16 cellular contexts compared by ENCODE assay signal in genomic region chr19:32998722-32999121, GRCh38.
"Had no signal": no experiment of that assay in that cellular context is flagged by ENCODE, and none has a peak within 500 bp of the region (broad histone marks: within the 10 kb centered on the region; RNA-seq: fewer than 3 reads in every experiment).

No MANE protein-coding gene starts in this region.

- H3K4me1 Mint-ChIP-seq: neural crest cell had no signal

- H3K9me3 Mint-ChIP-seq: endodermal cell; natural killer cell; neural crest cell; stimulated activated naive B cell treated with anti-CD40 and anti-IgM and Interleukin-4, amounts not matched to agents 10 μg/mL and 1 μg/mL and 100 μg/mL, for 72 hours had no signal

- DNase-seq: effector CD4-positive, alpha-beta T cell; endodermal cell; foreskin melanocyte; heart left ventricle; hippocampal formation; left colon; natural killer cell; sigmoid colon; stimulated activated CD4-positive, alpha-beta T cell treated with anti-CD3 and anti-CD28 coated beads, Interleukin-2, amount 100 ng/mL, for 24 hours; stimulated activated CD4-positive, alpha-beta T cell treated with anti-CD3 and anti-CD28 coated beads, Interleukin-4, amount 100 ng/mL, for 4 hours; stimulated activated naive B cell treated with anti-CD40 and anti-IgM and Interleukin-4, amounts not matched to agents 10 μg/mL and 1 μg/mL and 100 μg/mL, for 72 hours; trophoblast cell had no signal

- H3K27me3 ChIP-seq: heart left ventricle, right atrium auricular region, sigmoid colon had no signal

- H3K4me3 ChIP-seq: coronary artery, heart left ventricle, right atrium auricular region, sigmoid colon, skin epidermis had no signal

- H3K36me3 ChIP-seq: heart left ventricle, right atrium auricular region, sigmoid colon had no signal

- H3K27ac Mint-ChIP-seq: endodermal cell; natural killer cell; stimulated activated naive B cell treated with anti-CD40 and anti-IgM and Interleukin-4, amounts not matched to agents 10 μg/mL and 1 μg/mL and 100 μg/mL, for 72 hours had no signal

- H3K9me3 ChIP-seq: heart left ventricle, right atrium auricular region, sigmoid colon had no signal

- H3K27ac ChIP-seq: coronary artery, heart left ventricle, right atrium auricular region, sigmoid colon, skin epidermis had no signal

- H3K36me3 Mint-ChIP-seq: natural killer cell had no signal

- H3K4me1 ChIP-seq: heart left ventricle, right atrium auricular region, sigmoid colon had no signal

- ATAC-seq: left colon; natural killer cell; stimulated activated naive B cell treated with anti-CD40 and anti-IgM and Interleukin-4, amounts not matched to agents 10 μg/mL and 1 μg/mL and 100 μg/mL, for 72 hours had no signal

- H3K4me3 Mint-ChIP-seq: endodermal cell; natural killer cell; neural crest cell; stimulated activated naive B cell treated with anti-CD40 and anti-IgM and Interleukin-4, amounts not matched to agents 10 μg/mL and 1 μg/mL and 100 μg/mL, for 72 hours had no signal
